Comparison of ENCODE assay signal across 21 cellular contexts in genomic region chr17:61849674-61850073, GRCh38. TPM values are rescaled to one million over a fixed set of nuclear protein-coding genes. Genes with fewer than 3 reads are reported as not detected.
A peak's percentile ranks its signal among the peaks of the same experiment; 100 is the strongest.
DNase-seq lines count a peak whose midpoint lies in the region; ATAC-seq, FAIRE-seq and TF ChIP-seq lines count a peak whose summit lies in the region.
"Had no signal": no experiment of that assay in that cellular context is flagged by ENCODE, and none has a peak within 500 bp of the region (broad histone marks: within the 10 kb centered on the region; RNA-seq: fewer than 3 reads in every experiment).

No MANE protein-coding gene starts in this region.

- no peak overlapping the region for H3K4me3 Mint-ChIP-seq in activated T-cell treated with anti-CD3 and anti-CD28 coated beads, Interleukin-2, amount 50 U/mL, for 72 hours
- no peak overlapping the region for H3K4me3 Mint-ChIP-seq in activated naive CD8-positive, alpha-beta T cell treated with anti-CD3 and anti-CD28 coated beads for 36 hours
- H3K4me3 Mint-ChIP-seq: CD4-positive, alpha-beta memory T cell had no signal

- FAIRE-seq in bronchial epithelial cell (lab: Jason Lieb, UNC), result no peak
- FAIRE-seq in frontal cortex (lab: Jason Lieb, UNC), result no peak
- FAIRE-seq: GM12878 had no signal

- H3K36me3 ChIP-seq in bronchial epithelial cell (ENCODE audit: control insufficient read depth, insufficient read depth, low read length), result no peaks in the 10 kb centered on the region

- no peaks in the 10 kb centered on the region for H3K9me3 Mint-ChIP-seq in activated T-cell treated with anti-CD3 and anti-CD28 coated beads, Interleukin-2, amount 50 U/mL, for 72 hours
- no peaks in the 10 kb centered on the region for H3K9me3 Mint-ChIP-seq in activated naive CD8-positive, alpha-beta T cell treated with anti-CD3 and anti-CD28 coated beads for 36 hours

- H3K4me3 ChIP-seq in bronchial epithelial cell (ENCODE audit: low read depth, low read length), result no peak overlapping the region
- H3K4me3 ChIP-seq: GM12878 had no signal

- no peak for ATAC-seq in activated T-cell treated with anti-CD3 and anti-CD28 coated beads, Interleukin-2, amount 50 U/mL, for 72 hours (replicated peaks in 1 of 2)
- ATAC-seq in GM18873 (IDR thresholded peaks at IDR 0.05; ENCODE audit: low FRiP score, unreplicated experiment), result no peak
- ATAC-seq: GM12878 had no signal

- H3K27me3 Mint-ChIP-seq in activated T-cell treated with anti-CD3 and anti-CD28 coated beads, Interleukin-2, amount 50 U/mL, for 72 hours (ENCODE audit: low read depth), result no peaks in the 10 kb centered on the region
- no peaks in the 10 kb centered on the region for H3K27me3 Mint-ChIP-seq in activated naive CD8-positive, alpha-beta T cell treated with anti-CD3 and anti-CD28 coated beads for 36 hours
- H3K27me3 Mint-ChIP-seq: CD4-positive, alpha-beta memory T cell had no signal

- peak overlapping the region; percentile 66 for H3K27ac Mint-ChIP-seq in activated T-cell treated with anti-CD3 and anti-CD28 coated beads, Interleukin-2, amount 50 U/mL, for 72 hours
- no peak overlapping the region for H3K27ac Mint-ChIP-seq in activated naive CD8-positive, alpha-beta T cell treated with anti-CD3 and anti-CD28 coated beads for 36 hours
- H3K27ac Mint-ChIP-seq: CD4-positive, alpha-beta memory T cell had no signal

- DNase-seq in activated T-cell treated with anti-CD3 and anti-CD28 coated beads, Interleukin-2, amount 50 U/mL, for 72 hours, result no peak
- DNase-seq in activated T-cell treated with anti-CD3 and anti-CD28 coated beads, Interleukin-2, amount 50 U/mL, for 1 hour, result no peak
- DNase-seq in bronchial epithelial cell (ENCODE audit: low read depth), result peak; percentile 20
- DNase-seq in iris pigment epithelial cell (ENCODE audit: low read depth), result peak; percentile 36
- no peak for DNase-seq in activated CD4-positive, CD25-positive, alpha-beta regulatory T cell (lab: John Stamatoyannopoulos, UW)
- DNase-seq in activated naive CD8-positive, alpha-beta T cell treated with anti-CD3 and anti-CD28 coated beads for 36 hours, result no peak
- DNase-seq in frontal cortex (ENCODE audit: low spot score in 2 of 2), result no peak
- DNase-seq: Calu3; CD4-positive, alpha-beta memory T cell; DMS79 treated with DMSO at 0.1 percent for 48 hours; GDM1; Karpas-422; MM.1S; NCI-H1105 treated with DMSO at 0.1 percent for 48 hours; NCI-H1694 treated with DMSO at 0.1 percent for 48 hours; NCI-H226; NCI-H526; OCI-M1; SHP77 treated with DMSO at 0.1 percent for 48 hours had no signal

- TF ChIP-seq CTCF in bronchial epithelial cell (IDR thresholded peaks at IDR 0.05; ENCODE audit: insufficient read depth, low read length, severe bottlenecking), result no peak

- no peaks in the 10 kb centered on the region for H3K27me3 ChIP-seq in bronchial epithelial cell (ENCODE audit: control insufficient read depth, insufficient read depth, low read length)

- H3K36me3 Mint-ChIP-seq in activated T-cell treated with anti-CD3 and anti-CD28 coated beads, Interleukin-2, amount 50 U/mL, for 72 hours (ENCODE audit: insufficient read depth in 2 of 2), result peaks cover 4 to 21% of the 10 kb centered on the region in 2 donors
- peaks cover 36% of the 10 kb centered on the region for H3K36me3 Mint-ChIP-seq in activated naive CD8-positive, alpha-beta T cell treated with anti-CD3 and anti-CD28 coated beads for 36 hours

- no peaks in the 10 kb centered on the region for H3K4me1 Mint-ChIP-seq in activated T-cell treated with anti-CD3 and anti-CD28 coated beads, Interleukin-2, amount 50 U/mL, for 72 hours (ENCODE audit: low read depth)
- H3K4me1 Mint-ChIP-seq in activated naive CD8-positive, alpha-beta T cell treated with anti-CD3 and anti-CD28 coated beads for 36 hours, result peaks cover 1% of the 10 kb centered on the region

RNA-seq across cellular contexts. Expression of gene BRIP1, which starts 13.7 kb away (rescaled TPM):
- 10 to 100 TPM; 10.8 to 12.7 TPM for total RNA-seq in activated T-cell treated with anti-CD3 and anti-CD28 coated beads, Interleukin-2, amount 50 U/mL, for 72 hours
- total RNA-seq in bronchial epithelial cell (1.1 and 2.3 TPM in 2 replicates), frontal cortex (6.5 TPM)
- 10 to 100 TPM; 16.6 to 17.0 TPM for total RNA-seq in activated naive CD8-positive, alpha-beta T cell treated with anti-CD3 and anti-CD28 coated beads for 36 hours

Comparison
In these comparisons a context has a peak if more than half of its experiments do, and no peak if none do; other contexts are left out.
1. DNase-seq: peak in bronchial epithelial cell (single experiment) and iris pigment epithelial cell (single experiment); none in activated T-cell treated with anti-CD3 and anti-CD28 coated beads, Interleukin-2, amount 50 U/mL, for 72 hours (0 of 2), activated T-cell treated with anti-CD3 and anti-CD28 coated beads, Interleukin-2, amount 50 U/mL, for 1 hour (single experiment), activated CD4-positive, CD25-positive, alpha-beta regulatory T cell (0 of 4), activated naive CD8-positive, alpha-beta T cell treated with anti-CD3 and anti-CD28 coated beads for 36 hours (single experiment) and frontal cortex (0 of 2).